In the genomic region with DNA sequence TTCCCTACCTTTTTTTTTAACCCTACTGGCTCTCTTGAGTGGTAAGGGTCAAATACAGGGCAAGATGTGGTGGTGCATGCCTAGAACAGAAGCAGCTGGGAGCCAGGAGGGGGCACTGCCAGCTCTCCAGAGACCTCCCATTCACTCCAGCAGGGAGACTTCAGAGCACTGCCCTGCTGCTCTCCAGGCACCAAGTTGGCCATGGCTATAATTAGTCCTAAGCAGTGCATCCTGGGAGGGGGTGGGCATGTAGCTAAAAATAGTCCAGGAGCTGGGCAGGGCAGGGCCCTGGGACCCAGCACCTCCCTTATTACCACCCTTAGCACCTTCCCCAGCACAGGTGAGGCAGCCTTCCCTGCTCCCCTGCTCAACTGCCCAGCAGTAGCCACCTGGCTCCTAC, we compare ENCODE assay signal across 1 cellular context.
TF ChIP-seq lines count a peak whose summit lies in the region.

No MANE protein-coding gene starts in this region.

TF ChIP-seq in IMR-90, 13 proteins besides CTCF, POLR2A, EP300 and RAD21 (continued from another document):
- TF ChIP-seq, protein P1, sequence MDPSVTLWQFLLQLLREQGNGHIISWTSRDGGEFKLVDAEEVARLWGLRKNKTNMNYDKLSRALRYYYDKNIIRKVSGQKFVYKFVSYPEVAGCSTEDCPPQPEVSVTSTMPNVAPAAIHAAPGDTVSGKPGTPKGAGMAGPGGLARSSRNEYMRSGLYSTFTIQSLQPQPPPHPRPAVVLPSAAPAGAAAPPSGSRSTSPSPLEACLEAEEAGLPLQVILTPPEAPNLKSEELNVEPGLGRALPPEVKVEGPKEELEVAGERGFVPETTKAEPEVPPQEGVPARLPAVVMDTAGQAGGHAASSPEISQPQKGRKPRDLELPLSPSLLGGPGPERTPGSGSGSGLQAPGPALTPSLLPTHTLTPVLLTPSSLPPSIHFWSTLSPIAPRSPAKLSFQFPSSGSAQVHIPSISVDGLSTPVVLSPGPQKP (IDR thresholded peaks at IDR 0.05; ENCODE audit: borderline replicate concordance, low read depth, low read length) = no peak
